2 cellular contexts compared by ENCODE assay signal in genomic region chr1:243621973-243622372, GRCh38.
TF ChIP-seq lines count a peak whose summit lies in the region.

No MANE protein-coding gene starts in this region.

TF ChIP-seq in GM23338, 12 proteins besides CTCF, POLR2A, EP300 and RAD21 (continued from another document):
- TF ChIP-seq, protein P1, sequence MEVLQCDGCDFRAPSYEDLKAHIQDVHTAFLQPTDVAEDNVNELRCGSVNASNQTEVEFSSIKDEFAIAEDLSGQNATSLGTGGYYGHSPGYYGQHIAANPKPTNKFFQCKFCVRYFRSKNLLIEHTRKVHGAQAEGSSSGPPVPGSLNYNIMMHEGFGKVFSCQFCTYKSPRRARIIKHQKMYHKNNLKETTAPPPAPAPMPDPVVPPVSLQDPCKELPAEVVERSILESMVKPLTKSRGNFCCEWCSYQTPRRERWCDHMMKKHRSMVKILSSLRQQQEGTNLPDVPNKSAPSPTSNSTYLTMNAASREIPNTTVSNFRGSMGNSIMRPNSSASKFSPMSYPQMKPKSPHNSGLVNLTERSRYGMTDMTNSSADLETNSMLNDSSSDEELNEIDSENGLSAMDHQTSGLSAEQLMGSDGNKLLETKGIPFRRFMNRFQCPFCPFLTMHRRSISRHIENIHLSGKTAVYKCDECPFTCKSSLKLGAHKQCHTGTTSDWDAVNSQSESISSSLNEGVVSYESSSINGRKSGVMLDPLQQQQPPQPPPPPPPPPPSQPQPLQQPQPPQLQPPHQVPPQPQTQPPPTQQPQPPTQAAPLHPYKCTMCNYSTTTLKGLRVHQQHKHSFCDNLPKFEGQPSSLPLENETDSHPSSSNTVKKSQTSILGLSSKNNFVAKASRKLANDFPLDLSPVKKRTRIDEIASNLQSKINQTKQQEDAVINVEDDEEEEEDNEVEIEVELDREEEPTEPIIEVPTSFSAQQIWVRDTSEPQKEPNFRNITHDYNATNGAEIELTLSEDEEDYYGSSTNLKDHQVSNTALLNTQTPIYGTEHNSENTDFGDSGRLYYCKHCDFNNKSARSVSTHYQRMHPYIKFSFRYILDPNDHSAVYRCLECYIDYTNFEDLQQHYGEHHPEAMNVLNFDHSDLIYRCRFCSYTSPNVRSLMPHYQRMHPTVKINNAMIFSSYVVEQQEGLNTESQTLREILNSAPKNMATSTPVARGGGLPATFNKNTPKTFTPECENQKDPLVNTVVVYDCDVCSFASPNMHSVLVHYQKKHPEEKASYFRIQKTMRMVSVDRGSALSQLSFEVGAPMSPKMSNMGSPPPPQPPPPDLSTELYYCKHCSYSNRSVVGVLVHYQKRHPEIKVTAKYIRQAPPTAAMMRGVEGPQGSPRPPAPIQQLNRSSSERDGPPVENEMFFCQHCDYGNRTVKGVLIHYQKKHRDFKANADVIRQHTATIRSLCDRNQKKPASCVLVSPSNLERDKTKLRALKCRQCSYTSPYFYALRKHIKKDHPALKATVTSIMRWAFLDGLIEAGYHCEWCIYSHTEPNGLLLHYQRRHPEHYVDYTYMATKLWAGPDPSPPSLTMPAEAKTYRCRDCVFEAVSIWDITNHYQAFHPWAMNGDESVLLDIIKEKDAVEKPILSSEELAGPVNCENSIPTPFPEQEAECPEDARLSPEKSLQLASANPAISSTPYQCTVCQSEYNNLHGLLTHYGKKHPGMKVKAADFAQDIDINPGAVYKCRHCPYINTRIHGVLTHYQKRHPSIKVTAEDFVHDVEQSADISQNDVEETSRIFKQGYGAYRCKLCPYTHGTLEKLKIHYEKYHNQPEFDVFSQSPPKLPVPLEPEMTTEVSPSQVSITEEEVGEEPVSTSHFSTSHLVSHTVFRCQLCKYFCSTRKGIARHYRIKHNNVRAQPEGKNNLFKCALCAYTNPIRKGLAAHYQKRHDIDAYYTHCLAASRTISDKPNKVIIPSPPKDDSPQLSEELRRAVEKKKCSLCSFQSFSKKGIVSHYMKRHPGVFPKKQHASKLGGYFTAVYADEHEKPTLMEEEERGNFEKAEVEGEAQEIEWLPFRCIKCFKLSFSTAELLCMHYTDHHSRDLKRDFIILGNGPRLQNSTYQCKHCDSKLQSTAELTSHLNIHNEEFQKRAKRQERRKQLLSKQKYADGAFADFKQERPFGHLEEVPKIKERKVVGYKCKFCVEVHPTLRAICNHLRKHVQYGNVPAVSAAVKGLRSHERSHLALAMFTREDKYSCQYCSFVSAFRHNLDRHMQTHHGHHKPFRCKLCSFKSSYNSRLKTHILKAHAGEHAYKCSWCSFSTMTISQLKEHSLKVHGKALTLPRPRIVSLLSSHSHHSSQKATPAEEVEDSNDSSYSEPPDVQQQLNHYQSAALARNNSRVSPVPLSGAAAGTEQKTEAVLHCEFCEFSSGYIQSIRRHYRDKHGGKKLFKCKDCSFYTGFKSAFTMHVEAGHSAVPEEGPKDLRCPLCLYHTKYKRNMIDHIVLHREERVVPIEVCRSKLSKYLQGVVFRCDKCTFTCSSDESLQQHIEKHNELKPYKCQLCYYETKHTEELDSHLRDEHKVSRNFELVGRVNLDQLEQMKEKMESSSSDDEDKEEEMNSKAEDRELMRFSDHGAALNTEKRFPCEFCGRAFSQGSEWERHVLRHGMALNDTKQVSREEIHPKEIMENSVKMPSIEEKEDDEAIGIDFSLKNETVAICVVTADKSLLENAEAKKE (CRISPR knock-in tag; IDR thresholded peaks at IDR 0.05) = peak; percentile 78; the same call in 1 of the 2 replicates
- no peak for TF ChIP-seq ZNF114 (CRISPR knock-in tag; IDR thresholded peaks at IDR 0.05)
- TF ChIP-seq, protein P2, sequence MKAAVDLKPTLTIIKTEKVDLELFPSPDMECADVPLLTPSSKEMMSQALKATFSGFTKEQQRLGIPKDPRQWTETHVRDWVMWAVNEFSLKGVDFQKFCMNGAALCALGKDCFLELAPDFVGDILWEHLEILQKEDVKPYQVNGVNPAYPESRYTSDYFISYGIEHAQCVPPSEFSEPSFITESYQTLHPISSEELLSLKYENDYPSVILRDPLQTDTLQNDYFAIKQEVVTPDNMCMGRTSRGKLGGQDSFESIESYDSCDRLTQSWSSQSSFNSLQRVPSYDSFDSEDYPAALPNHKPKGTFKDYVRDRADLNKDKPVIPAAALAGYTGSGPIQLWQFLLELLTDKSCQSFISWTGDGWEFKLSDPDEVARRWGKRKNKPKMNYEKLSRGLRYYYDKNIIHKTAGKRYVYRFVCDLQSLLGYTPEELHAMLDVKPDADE (IDR thresholded peaks at IDR 0.05) = no peak

TF ChIP-seq in GM12878, 131 proteins besides CTCF, POLR2A, EP300 and RAD21 (continued from another document):
- TF ChIP-seq, protein P3, sequence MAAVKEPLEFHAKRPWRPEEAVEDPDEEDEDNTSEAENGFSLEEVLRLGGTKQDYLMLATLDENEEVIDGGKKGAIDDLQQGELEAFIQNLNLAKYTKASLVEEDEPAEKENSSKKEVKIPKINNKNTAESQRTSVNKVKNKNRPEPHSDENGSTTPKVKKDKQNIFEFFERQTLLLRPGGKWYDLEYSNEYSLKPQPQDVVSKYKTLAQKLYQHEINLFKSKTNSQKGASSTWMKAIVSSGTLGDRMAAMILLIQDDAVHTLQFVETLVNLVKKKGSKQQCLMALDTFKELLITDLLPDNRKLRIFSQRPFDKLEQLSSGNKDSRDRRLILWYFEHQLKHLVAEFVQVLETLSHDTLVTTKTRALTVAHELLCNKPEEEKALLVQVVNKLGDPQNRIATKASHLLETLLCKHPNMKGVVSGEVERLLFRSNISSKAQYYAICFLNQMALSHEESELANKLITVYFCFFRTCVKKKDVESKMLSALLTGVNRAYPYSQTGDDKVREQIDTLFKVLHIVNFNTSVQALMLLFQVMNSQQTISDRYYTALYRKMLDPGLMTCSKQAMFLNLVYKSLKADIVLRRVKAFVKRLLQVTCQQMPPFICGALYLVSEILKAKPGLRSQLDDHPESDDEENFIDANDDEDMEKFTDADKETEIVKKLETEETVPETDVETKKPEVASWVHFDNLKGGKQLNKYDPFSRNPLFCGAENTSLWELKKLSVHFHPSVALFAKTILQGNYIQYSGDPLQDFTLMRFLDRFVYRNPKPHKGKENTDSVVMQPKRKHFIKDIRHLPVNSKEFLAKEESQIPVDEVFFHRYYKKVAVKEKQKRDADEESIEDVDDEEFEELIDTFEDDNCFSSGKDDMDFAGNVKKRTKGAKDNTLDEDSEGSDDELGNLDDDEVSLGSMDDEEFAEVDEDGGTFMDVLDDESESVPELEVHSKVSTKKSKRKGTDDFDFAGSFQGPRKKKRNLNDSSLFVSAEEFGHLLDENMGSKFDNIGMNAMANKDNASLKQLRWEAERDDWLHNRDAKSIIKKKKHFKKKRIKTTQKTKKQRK (IDR thresholded peaks at IDR 0.05; ENCODE audit: low read depth, low read length) = no peak
- TF ChIP-seq SP1 (IDR thresholded peaks at IDR 0.05; ENCODE audit: low read depth, low read length) = no peak
- no peak for TF ChIP-seq SMAD1 (IDR thresholded peaks at IDR 0.05; ENCODE audit: low read depth, partially characterized antibody)
- no peak for TF ChIP-seq NBN (IDR thresholded peaks at IDR 0.05)
